9 cellular contexts compared by ENCODE assay signal in the genomic region with DNA sequence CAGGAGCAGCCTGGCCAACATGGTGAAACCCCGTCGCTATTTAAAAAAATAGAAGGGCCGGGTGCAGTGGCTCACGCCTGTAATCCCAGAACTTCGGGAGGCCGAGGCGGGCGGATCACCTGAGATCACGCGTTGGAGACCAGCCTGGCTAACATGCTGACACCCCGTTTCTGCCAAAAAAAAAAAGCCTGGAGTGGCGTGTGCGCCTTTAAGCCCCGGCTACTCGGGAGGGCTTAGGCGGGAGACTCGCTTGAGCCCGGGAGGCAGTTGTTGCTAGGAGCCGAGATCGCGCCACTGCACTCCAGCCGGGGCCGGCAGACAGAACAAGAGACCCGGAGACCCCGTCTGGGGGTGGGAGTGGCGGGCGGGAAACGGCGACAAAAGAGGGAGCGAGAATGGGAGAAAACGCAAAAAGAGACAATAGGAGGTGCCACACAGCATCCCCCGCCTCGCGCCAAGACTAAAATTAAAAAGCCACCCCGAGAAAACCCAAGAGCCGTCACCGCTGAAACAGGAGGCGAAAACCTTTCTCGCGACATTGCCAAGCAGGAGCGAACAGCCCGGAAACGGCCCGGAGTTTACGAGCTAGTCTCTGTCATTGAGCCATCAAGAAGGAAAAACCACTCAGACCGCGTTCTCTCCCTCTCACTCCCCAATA. TPM values are rescaled to one million over a fixed set of nuclear protein-coding genes. Genes with fewer than 3 reads are reported as not detected.
DNase-seq lines count a peak whose midpoint lies in the region; ATAC-seq and TF ChIP-seq lines count a peak whose summit lies in the region.
"Not testable (repeated sequence)": the region's sequence is repeated elsewhere in the genome, so short reads cannot be mapped to it uniquely, and the experiment has no call there.
"Had no signal": no experiment of that assay in that cellular context is flagged by ENCODE, and none has a peak within 500 bp of the region (broad histone marks: within the 10 kb centered on the region; RNA-seq: fewer than 3 reads in every experiment).

No MANE protein-coding gene starts in this region.

- H3K9me3 ChIP-seq in OCI-LY1 (ENCODE audit: low read length): not testable (repeated sequence)

- H3K27ac ChIP-seq in OCI-LY1 (ENCODE audit: low read depth, low read length, poor library complexity, severe bottlenecking): peak overlapping the region; percentile 68

- not testable (repeated sequence) for H3K9ac ChIP-seq in OCI-LY1 (ENCODE audit: low read length)

- not testable (repeated sequence) for H3K27me3 Mint-ChIP-seq in activated CD8-positive, alpha-beta memory T cell treated with anti-CD3 and anti-CD28 coated beads, Interleukin-2, amount 10 ng/mL, durations not matched to agents 7 days and 5 days; progenitor cell of endocrine pancreas

- H3K4me2 ChIP-seq in OCI-LY1 (ENCODE audit: low read length): peak overlapping the region; percentile 17; the same call in 1 of the 2 replicates

- DNase-seq in G401 (ENCODE audit: low spot score): peak; percentile 72
- peak; percentile 83 for DNase-seq in activated CD8-positive, alpha-beta memory T cell treated with anti-CD3 and anti-CD28 coated beads, Interleukin-2, amount 10 ng/mL, durations not matched to agents 7 days and 5 days
- DNase-seq in dedifferentiated amniotic fluid mesenchymal stem cell (ENCODE audit: extremely low spot score): peak; percentile 63
- peak; percentile 94 for DNase-seq in iris pigment epithelial cell (ENCODE audit: low read depth)
- peak; percentile 12 for DNase-seq in progenitor cell of endocrine pancreas (ENCODE audit: low spot score, unreplicated experiment)
- DNase-seq in superior temporal gyrus (ENCODE audit: extremely low spot score): peak; percentile 9

- not testable (repeated sequence) for H4K20me1 ChIP-seq in OCI-LY1 (ENCODE audit: insufficient read depth, low read length)

- not testable (repeated sequence) for H3K36me3 ChIP-seq in OCI-LY1 (ENCODE audit: insufficient read depth, low read length)

- peak overlapping the region; percentile 55 for H3K4me3 ChIP-seq in OCI-LY1 (ENCODE audit: low read depth, low read length, poor library complexity, severe bottlenecking)

- not testable (repeated sequence) for H3K27me3 ChIP-seq in OCI-LY1 (ENCODE audit: insufficient read depth, low read length)

- H3K36me3 Mint-ChIP-seq in activated CD8-positive, alpha-beta memory T cell treated with anti-CD3 and anti-CD28 coated beads, Interleukin-2, amount 10 ng/mL, durations not matched to agents 7 days and 5 days; progenitor cell of endocrine pancreas (ENCODE audit: insufficient read depth): not testable (repeated sequence)

- in situ Hi-C loops in G401 (cut with HindIII; ENCODE audit: low sequenced_read_pairs): not testable (repeated sequence)

- TF ChIP-seq CTCF in OCI-LY1 (IDR thresholded peaks at IDR 0.05; ENCODE audit: low read length); progenitor cell of endocrine pancreas (IDR thresholded peaks at IDR 0.05; ENCODE audit: unreplicated experiment): not testable (repeated sequence)

- H3K4me1 Mint-ChIP-seq in activated CD8-positive, alpha-beta memory T cell treated with anti-CD3 and anti-CD28 coated beads, Interleukin-2, amount 10 ng/mL, durations not matched to agents 7 days and 5 days; progenitor cell of endocrine pancreas (ENCODE audit: low read depth): not testable (repeated sequence)

- not testable (repeated sequence) for H3K9me2 ChIP-seq in OCI-LY1 (ENCODE audit: low read depth, low read length)

- not testable (repeated sequence) for H3K79me2 ChIP-seq in OCI-LY1 (ENCODE audit: insufficient read depth, low read length)

- peak; percentile 71 for ATAC-seq in HG02759 (IDR thresholded peaks at IDR 0.05; ENCODE audit: unreplicated experiment)
- ATAC-seq in activated CD8-positive, alpha-beta memory T cell treated with anti-CD3 and anti-CD28 coated beads, Interleukin-2, amount 10 ng/mL, durations not matched to agents 7 days and 5 days: peak; percentile 75

- not testable (repeated sequence) for H3K4me1 ChIP-seq in OCI-LY1 (ENCODE audit: insufficient read depth, low read length, severe bottlenecking)

- CTCF ChIA-PET in activated CD8-positive, alpha-beta memory T cell treated with anti-CD3 and anti-CD28 coated beads, Interleukin-2, amount 10 ng/mL, durations not matched to agents 7 days and 5 days (lab: Charles Lee): not testable (repeated sequence)

- not testable (repeated sequence) for H3K9me3 Mint-ChIP-seq in activated CD8-positive, alpha-beta memory T cell treated with anti-CD3 and anti-CD28 coated beads, Interleukin-2, amount 10 ng/mL, durations not matched to agents 7 days and 5 days (ENCODE audit: low read depth); progenitor cell of endocrine pancreas (ENCODE audit: low read depth)

- H3K27ac Mint-ChIP-seq in activated CD8-positive, alpha-beta memory T cell treated with anti-CD3 and anti-CD28 coated beads, Interleukin-2, amount 10 ng/mL, durations not matched to agents 7 days and 5 days: peak overlapping the region; percentile 83
- H3K27ac Mint-ChIP-seq in progenitor cell of endocrine pancreas: peak overlapping the region; percentile 88

- not testable (repeated sequence) for H3F3A ChIP-seq in OCI-LY1 (ENCODE audit: insufficient read depth, low read length)

- H3K4me3 Mint-ChIP-seq in activated CD8-positive, alpha-beta memory T cell treated with anti-CD3 and anti-CD28 coated beads, Interleukin-2, amount 10 ng/mL, durations not matched to agents 7 days and 5 days: peak overlapping the region; percentile 42
- peak overlapping the region; percentile 58 for H3K4me3 Mint-ChIP-seq in progenitor cell of endocrine pancreas (ENCODE audit: low read depth)

- not testable (repeated sequence) for H2AFZ ChIP-seq in OCI-LY1 (ENCODE audit: low read length)

RNA-seq across cellular contexts. Expression of a gene that starts 15.5 kb away (rescaled TPM):
- total RNA-seq in G401 (2014; rRNA removed; shearing (Covaris generic)): not detected in 2 replicates
- total RNA-seq in activated CD8-positive, alpha-beta memory T cell treated with anti-CD3 and anti-CD28 coated beads, Interleukin-2, amount 10 ng/mL, durations not matched to agents 7 days and 5 days: 1 to 10 TPM; 7.5 to 8.1 TPM
- total RNA-seq in progenitor cell of endocrine pancreas: not detected in 2 replicates
- total RNA-seq: kidney epithelial cell had no signal

Comparison
In these comparisons a context has a peak if more than half of its experiments do, and no peak if none do; other contexts are left out.
1. Peak in every context shown above with its lines: DNase-seq, ATAC-seq, H3K4me3 ChIP-seq and H3K27ac ChIP-seq.
2. DNase-seq: peak in every context shown above with its lines; median percentile 94 in iris pigment epithelial cell; 83 in activated CD8-positive, alpha-beta memory T cell treated with anti-CD3 and anti-CD28 coated beads, Interleukin-2, amount 10 ng/mL, durations not matched to agents 7 days and 5 days; 72 in G401; 63 in dedifferentiated amniotic fluid mesenchymal stem cell; 12 in progenitor cell of endocrine pancreas; 9 in superior temporal gyrus.